Comparison of ENCODE assay signal across 1 cellular context in the genomic region with DNA sequence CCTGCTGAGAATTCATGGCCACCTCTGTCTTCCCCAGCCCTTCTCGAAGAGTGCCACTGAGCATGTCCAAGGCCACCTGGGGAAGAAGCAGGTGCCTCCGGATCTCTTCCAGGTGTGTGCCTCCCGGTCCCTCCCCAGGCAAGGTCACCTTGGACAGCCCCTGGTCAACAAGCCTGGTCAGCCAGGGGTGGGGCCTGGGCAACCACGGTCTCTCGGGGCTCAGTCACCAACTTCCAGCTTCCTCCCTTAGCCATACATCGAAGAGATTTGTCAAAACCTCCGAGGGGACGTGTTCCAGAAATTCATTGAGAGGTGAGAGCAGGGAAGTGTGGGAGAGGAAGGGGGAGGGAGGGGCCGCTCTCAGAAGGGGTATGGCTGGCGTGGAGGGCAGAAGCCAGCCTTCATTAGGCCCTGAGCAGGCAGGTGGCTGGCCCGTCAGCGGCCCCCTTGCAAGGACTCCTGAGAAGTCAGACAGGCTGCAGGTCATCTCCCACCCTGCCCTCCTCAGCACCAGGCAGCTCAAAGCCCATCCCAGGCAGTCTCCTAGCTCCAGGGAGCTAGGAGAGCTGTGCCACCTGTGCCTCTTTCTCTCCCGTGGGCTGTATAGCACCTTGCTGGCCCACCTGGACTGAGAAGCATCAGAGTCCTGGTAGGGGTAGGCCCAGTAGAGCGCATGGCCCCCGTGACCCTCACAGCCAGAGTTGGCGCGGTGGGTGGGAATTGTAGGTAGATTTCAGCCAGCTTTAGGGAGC.
TF ChIP-seq lines count a peak whose summit lies in the region.

No MANE protein-coding gene starts in this region.

TF ChIP-seq in HepG2, 621 proteins besides CTCF, POLR2A, EP300 and RAD21:
- TF ChIP-seq ZNF292 (CRISPR knock-in tag; IDR thresholded peaks at IDR 0.05; ENCODE audit: borderline replicate concordance, low read depth): no peak
TF ChIP-seq in HepG2: peak in this region for 0.
